ENCODE assay signal across 8 cellular contexts in genomic region chr4:112296949-112297483, GRCh38. TPM values are rescaled to one million over a fixed set of nuclear protein-coding genes. Genes with fewer than 3 reads are reported as not detected.
DNase-seq lines count a peak whose midpoint lies in the region; ATAC-seq and TF ChIP-seq lines count a peak whose summit lies in the region.

TSS of gene ALPK1 (plus strand) at chr4:112297369.

- no peak for TF ChIP-seq RAD21 in Ishikawa (IDR thresholded peaks at IDR 0.05; ENCODE audit: low read depth)

- no peaks in the 10 kb centered on the region for H3K9me3 Mint-ChIP-seq in progenitor cell of endocrine pancreas (ENCODE audit: low read depth)

- no peaks in the 10 kb centered on the region for H3K36me3 Mint-ChIP-seq in progenitor cell of endocrine pancreas (ENCODE audit: insufficient read depth)

- DNase-seq in GM03348 (ENCODE audit: low spot score) (peak; percentile 88), UCSD-AML1 (lab: John Stamatoyannopoulos, UW; ENCODE audit: unreplicated experiment) (peak; percentile 11), fibroblast of the conjunctiva (ENCODE audit: low read depth) (peak; percentile 94), progenitor cell of endocrine pancreas (ENCODE audit: low spot score, unreplicated experiment) (no peak), cerebellar nuclear complex (lab: John Stamatoyannopoulos, UW) (no peak), NCI-H1105 treated with DMSO at 0.1 percent for 48 hours (lab: John Stamatoyannopoulos, UW) (no peak)

- TF ChIP-seq EP300 in Ishikawa (IDR thresholded peaks at IDR 0.05; ENCODE audit: borderline replicate concordance), result no peak

- no peak within 1 kb of the TSS for H3K27ac Mint-ChIP-seq in progenitor cell of endocrine pancreas

- H3K4me1 Mint-ChIP-seq in progenitor cell of endocrine pancreas (ENCODE audit: low read depth), result no peaks in the 10 kb centered on the region

- peak within 1 kb of the TSS; percentile 14 for H3K4me3 Mint-ChIP-seq in progenitor cell of endocrine pancreas (ENCODE audit: low read depth)

- peak; percentile 89 for ATAC-seq in GM21717 (IDR thresholded peaks at IDR 0.05; ENCODE audit: unreplicated experiment)

- peaks cover 6% of the 10 kb centered on the region for H3K27me3 Mint-ChIP-seq in progenitor cell of endocrine pancreas

- TF ChIP-seq CTCF in progenitor cell of endocrine pancreas (IDR thresholded peaks at IDR 0.05; ENCODE audit: unreplicated experiment), result no peak

TF ChIP-seq in Ishikawa, 13 proteins besides CTCF, POLR2A, EP300 and RAD21:
- TF ChIP-seq CEBPB (IDR thresholded peaks at IDR 0.05), result peak; percentile 94
- no peak for TF ChIP-seq YY1 (IDR thresholded peaks at IDR 0.05; ENCODE audit: low read depth)
- TF ChIP-seq CREB1 (IDR thresholded peaks at IDR 0.05; ENCODE audit: low read depth), result 0 out of 2 replicates have a peak, but pooled peaks have one; percentile 13
- peak; percentile 72 for TF ChIP-seq FOXM1 (IDR thresholded peaks at IDR 0.05; ENCODE audit: borderline replicate concordance, low read depth)

RNA-seq across cellular contexts. Expression of gene ALPK1, which starts in this region (rescaled TPM):
- total RNA-seq in progenitor cell of endocrine pancreas, result 1.4 and 1.8 TPM in 2 replicates

Comparison
In these comparisons a context has a peak if more than half of its experiments do, and no peak if none do; other contexts are left out.
1. DNase-seq: peak in GM03348 (single experiment), UCSD-AML1 (single experiment) and fibroblast of the conjunctiva (single experiment); none in progenitor cell of endocrine pancreas (single experiment), cerebellar nuclear complex (0 of 2) and NCI-H1105 treated with DMSO at 0.1 percent for 48 hours (single experiment).